8 cellular contexts compared by ENCODE assay signal in the genomic region with DNA sequence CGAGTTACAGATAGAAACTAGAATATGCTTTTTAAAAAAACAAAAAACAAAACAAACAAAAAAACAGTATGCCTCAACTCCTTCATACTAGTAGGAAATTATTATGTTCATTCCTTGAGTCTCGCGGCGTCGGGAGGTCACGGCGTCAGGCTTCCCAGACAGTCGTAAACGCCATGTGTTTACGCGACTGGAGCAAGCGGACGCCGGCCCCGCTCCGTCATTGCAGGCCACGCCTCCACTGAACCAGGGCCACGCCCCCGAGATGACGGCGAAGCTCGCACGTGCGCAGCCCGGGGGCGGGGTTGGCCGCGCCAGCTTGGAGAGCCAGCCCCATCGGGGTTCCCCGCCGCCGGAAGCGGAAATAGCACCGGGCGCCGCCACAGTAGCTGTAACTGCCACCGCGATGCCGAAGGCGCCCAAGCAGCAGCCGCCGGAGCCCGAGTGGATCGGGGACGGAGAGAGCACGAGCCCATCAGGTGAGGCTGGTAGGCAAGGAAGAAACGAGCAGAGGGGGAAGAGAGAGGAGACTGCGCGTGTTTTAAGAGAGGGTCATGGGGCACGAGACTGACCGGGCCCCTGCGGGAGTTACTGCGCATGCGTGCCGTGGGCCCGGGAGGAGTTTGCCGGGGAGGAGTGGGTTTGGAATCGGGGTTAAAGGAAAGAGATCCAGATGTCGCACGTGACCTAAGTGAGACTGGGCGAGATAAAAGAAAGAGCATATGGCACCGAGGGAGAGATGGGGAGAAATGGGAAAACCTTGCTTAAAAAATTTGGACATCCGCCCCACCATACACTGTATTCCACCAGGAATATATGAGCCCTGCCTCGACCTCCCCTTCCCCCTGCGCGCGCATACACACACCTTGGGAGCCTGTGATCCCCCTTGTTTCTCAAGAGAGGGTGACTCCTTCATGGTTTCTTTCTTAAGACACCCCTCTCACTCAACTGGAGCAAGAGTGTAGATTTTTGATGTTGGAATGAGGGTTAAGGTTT. TPM values are rescaled to one million over a fixed set of nuclear protein-coding genes. Genes with fewer than 3 reads are reported as not detected.
DNase-seq lines count a peak whose midpoint lies in the region; ATAC-seq and TF ChIP-seq lines count a peak whose summit lies in the region.

A gene (plus strand): TSS at position 358 of the 993 bp plus-strand sequence. CDS start 46 bp downstream, at position 404.

- TF ChIP-seq EP300 in suprapubic skin (IDR thresholded peaks at IDR 0.05), result no peak

- H3K9me3 Mint-ChIP-seq in activated naive CD4-positive, alpha-beta T cell treated with anti-CD3 and anti-CD28 coated beads, Interleukin-2, amount 50 U/mL, for 24 hours, result no peaks in the 10 kb centered on the region

- H3K4me1 Mint-ChIP-seq in activated naive CD4-positive, alpha-beta T cell treated with anti-CD3 and anti-CD28 coated beads, Interleukin-2, amount 50 U/mL, for 24 hours, result peaks cover 77% of the 10 kb centered on the region

- DNase-seq in GM06990 (ENCODE audit: extremely low read depth, insufficient read length) (peak; percentile 99), NCI-H1092 (lab: John Stamatoyannopoulos, UW) (peak; percentile 91), germinal center (ENCODE audit: low spot score) (peak; percentile 99), nucleus accumbens (lab: John Stamatoyannopoulos, UW) (peak; percentile 65 to 99 (median 96)), suprapubic skin (ENCODE audit: low spot score in 2 of 2) (peak; percentile 99)

- peak; percentile 91 for ATAC-seq in HG02588 (IDR thresholded peaks at IDR 0.05; ENCODE audit: unreplicated experiment)
- ATAC-seq in SK-N-SH treated with all-trans-retinoic acid at 6 μM for 48 hours, result peak; percentile 92

- peak within 1 kb of the TSS; percentile 99 for H3K4me3 Mint-ChIP-seq in activated naive CD4-positive, alpha-beta T cell treated with anti-CD3 and anti-CD28 coated beads, Interleukin-2, amount 50 U/mL, for 24 hours

- peak in 1 of 2 donors; percentile 58 for TF ChIP-seq POLR2A in suprapubic skin (IDR thresholded peaks at IDR 0.05)

- H3K4me1 ChIP-seq in suprapubic skin, result peaks cover 37% of the 10 kb centered on the region

- H3K36me3 ChIP-seq in GM06990 (ENCODE audit: control insufficient read depth, insufficient read depth, low read length) (peaks cover 2% of the 10 kb centered on the region), suprapubic skin (peaks cover 5% of the 10 kb centered on the region)

- H3K36me3 Mint-ChIP-seq in activated naive CD4-positive, alpha-beta T cell treated with anti-CD3 and anti-CD28 coated beads, Interleukin-2, amount 50 U/mL, for 24 hours, result peaks cover 11% of the 10 kb centered on the region

- under 1% methylated on average over 62 of the region's 67 CpGs for WGBS in suprapubic skin

- H3K27ac Mint-ChIP-seq in activated naive CD4-positive, alpha-beta T cell treated with anti-CD3 and anti-CD28 coated beads, Interleukin-2, amount 50 U/mL, for 24 hours, result peak within 1 kb of the TSS; percentile 99

- no peaks in the 10 kb centered on the region for H3K27me3 Mint-ChIP-seq in activated naive CD4-positive, alpha-beta T cell treated with anti-CD3 and anti-CD28 coated beads, Interleukin-2, amount 50 U/mL, for 24 hours

- peak within 1 kb of the TSS; percentile 94 for H3K27ac ChIP-seq in suprapubic skin

- TF ChIP-seq CTCF in GM06990 (IDR thresholded peaks at IDR 0.05; ENCODE audit: insufficient read depth, low read length, poor library complexity, severe bottlenecking) (no peak), suprapubic skin (IDR thresholded peaks at IDR 0.05) (no peak)

- no peaks in the 10 kb centered on the region for H3K9me3 ChIP-seq in suprapubic skin

- H3K27me3 ChIP-seq in GM06990 (replicated peaks; ENCODE audit: control insufficient read depth, insufficient read depth, low read length) (no peaks in the 10 kb centered on the region), suprapubic skin (no peaks in the 10 kb centered on the region)

- H3K4me3 ChIP-seq in GM06990 (replicated peaks; ENCODE audit: low read depth, low read length) (peak within 1 kb of the TSS; percentile 92), suprapubic skin (peak within 1 kb of the TSS; percentile 71)

TF ChIP-seq in SK-N-SH treated with all-trans-retinoic acid at 6 μM for 48 hours, 23 proteins besides CTCF, POLR2A, EP300 and RAD21:
- 0 out of 2 replicates have a peak, but pooled peaks have one; percentile 16 for TF ChIP-seq ZC3H10 (CRISPR knock-in tag; IDR thresholded peaks at IDR 0.05)
- no peak for TF ChIP-seq ZNF70 (CRISPR knock-in tag; IDR thresholded peaks at IDR 0.05)

RNA-seq across cellular contexts. Expression of the gene that starts here (rescaled TPM):
- total RNA-seq in suprapubic skin, result 10 to 100 TPM; 41.7 to 46.4 (median 45.0) TPM

Comparison
In these comparisons a context has a peak if more than half of its experiments do, and no peak if none do; other contexts are left out.
1. Peak in every context shown above with its lines: DNase-seq, ATAC-seq, H3K4me3 ChIP-seq and H3K27ac ChIP-seq.